In genomic region chr2:2109186-2109585, GRCh38 we compare ENCODE assay signal across 19 cellular contexts.
DNase-seq lines count a peak whose midpoint lies in the region; ATAC-seq, FAIRE-seq and TF ChIP-seq lines count a peak whose summit lies in the region.
"Had no signal": no experiment of that assay in that cellular context is flagged by ENCODE, and none has a peak within 500 bp of the region (broad histone marks: within the 10 kb centered on the region; RNA-seq: fewer than 3 reads in every experiment).

No MANE protein-coding gene starts in this region.

- TF ChIP-seq CTCF in GM23338 (conservative IDR thresholded peaks at IDR 0.05; ENCODE audit: low read depth in 2 of 2): no peak
- TF ChIP-seq CTCF in H1 (IDR thresholded peaks at IDR 0.05; ENCODE audit: control extremely low read depth in 1 of 3, insufficient read depth in 1 of 3, low read depth in 1 of 3, low read length in 3 of 3): no peak

- TF ChIP-seq POLR2A in H1 (IDR thresholded peaks at IDR 0.05; ENCODE audit: control extremely low read depth in 1 of 2, low read depth in 2 of 2, low read length in 2 of 2): no peak

- H3K4me3 ChIP-seq in GM23338: no peak overlapping the region
- H3K4me3 ChIP-seq in H1 (ENCODE audit: extremely low read depth in 1 of 4, insufficient read depth in 2 of 4, low read depth in 3 of 4, low read length in 4 of 4): no peak overlapping the region
- no peak overlapping the region for H3K4me3 ChIP-seq in trophoblast cell (ENCODE audit: low read depth, low read length)
- H3K4me3 ChIP-seq: BLaER1, GM12878, HAP-1 had no signal

- no peak for TF ChIP-seq EP300 in H1 (IDR thresholded peaks at IDR 0.05; ENCODE audit: borderline replicate concordance in 1 of 2, low read depth in 2 of 2, low read length in 2 of 2)

- H2BK12ac ChIP-seq in H1 (ENCODE audit: low read depth, low read length): no peak overlapping the region
- no peak overlapping the region for H2BK12ac ChIP-seq in trophoblast cell (ENCODE audit: low read length)

- no peak overlapping the region for H2BK5ac ChIP-seq in H1 (ENCODE audit: low read depth, low read length)
- no peak overlapping the region for H2BK5ac ChIP-seq in trophoblast cell (ENCODE audit: low read depth, low read length, poor library complexity)

- H3K18ac ChIP-seq in H1 (ENCODE audit: extremely low read depth, low read length): no peak overlapping the region
- no peak overlapping the region for H3K18ac ChIP-seq in trophoblast cell (ENCODE audit: low read length)

- ATAC-seq in GM23338 (peak; percentile 54), HG03139 (IDR thresholded peaks at IDR 0.05; ENCODE audit: unreplicated experiment) (no peak), GM19395 (IDR thresholded peaks at IDR 0.05; ENCODE audit: unreplicated experiment) (no peak), HG03571 (IDR thresholded peaks at IDR 0.05; ENCODE audit: unreplicated experiment) (no peak)
- ATAC-seq: CD8-positive, alpha-beta T cell; GM12878 had no signal

- no peak for TF ChIP-seq RAD21 in H1 (IDR thresholded peaks at IDR 0.05 in 1 of 2, conservative IDR thresholded peaks at IDR 0.05 in 1 of 2; ENCODE audit: low read depth in 2 of 2, low read length in 2 of 2)

- FAIRE-seq in H1 (lab: Jason Lieb, UNC): no peak
- FAIRE-seq: G401.6, GM12878, GM19239 had no signal

- H3K4me1 Mint-ChIP-seq in GM23338: peaks cover 9% of the 10 kb centered on the region
- H3K4me1 Mint-ChIP-seq: B cell; CD4-positive, CD25-positive, alpha-beta regulatory T cell had no signal

- H2AFZ ChIP-seq in GM23338 (peak overlapping the region; percentile 74; the same call in 1 of the 2 replicates), H1 (ENCODE audit: low read length) (peak overlapping the region; percentile 84; the same call in 1 of the 2 replicates), trophoblast cell (ENCODE audit: insufficient read depth, low read length, poor library complexity) (no peak overlapping the region)

- H3K79me1 ChIP-seq in H1 (ENCODE audit: low read depth, low read length) (no peaks in the 10 kb centered on the region), trophoblast cell (ENCODE audit: low read length) (peaks cover 11% of the 10 kb centered on the region)

- no peaks in the 10 kb centered on the region for H3K9me3 Mint-ChIP-seq in GM23338
- H3K9me3 Mint-ChIP-seq: CD4-positive, CD25-positive, alpha-beta regulatory T cell; CD8-positive, alpha-beta T cell had no signal

- no peak overlapping the region for H3K9ac ChIP-seq in H1 (replicated peaks in 1 of 4; ENCODE audit: extremely low read depth in 1 of 4, low read depth in 3 of 4, low read length in 3 of 4)
- no peak overlapping the region for H3K9ac ChIP-seq in trophoblast cell (ENCODE audit: low read length)
- H3K9ac ChIP-seq: BLaER1 had no signal

- H4K5ac ChIP-seq in H1 (ENCODE audit: insufficient read length, low read depth, low read length): no peak overlapping the region

- H3K27me3 Mint-ChIP-seq in GM23338 (ENCODE audit: insufficient read depth, low read depth, poor library complexity): peaks cover 8% of the 10 kb centered on the region
- H3K27me3 Mint-ChIP-seq: CD4-positive, CD25-positive, alpha-beta regulatory T cell had no signal

- H3K9me3 ChIP-seq in H1 (ENCODE audit: insufficient read depth in 2 of 2, low read depth in 1 of 2, low read length in 1 of 2) (no peaks in the 10 kb centered on the region), trophoblast cell (ENCODE audit: insufficient read depth, low read depth, low read length) (no peaks in the 10 kb centered on the region)
- H3K9me3 ChIP-seq: BLaER1, Caco-2, HAP-1 had no signal

- peak overlapping the region; percentile 14; the same call in 1 of the 2 replicates for H4K8ac ChIP-seq in H1 (ENCODE audit: extremely low read depth, insufficient read depth, low read length)
- no peak overlapping the region for H4K8ac ChIP-seq in trophoblast cell (ENCODE audit: low read depth, low read length)

- no peaks in the 10 kb centered on the region for H3F3A ChIP-seq in GM23338 (replicated peaks; ENCODE audit: low read depth)

- no peak overlapping the region for H3K56ac ChIP-seq in H1 (replicated peaks; ENCODE audit: insufficient read length, low read depth, low read length)

- H3K14ac ChIP-seq in H1 (ENCODE audit: insufficient read length) (no peak overlapping the region), trophoblast cell (ENCODE audit: low read length) (no peak overlapping the region)

- H3K36me3 Mint-ChIP-seq in GM23338 (ENCODE audit: low read depth): no peaks in the 10 kb centered on the region
- H3K36me3 Mint-ChIP-seq: CD4-positive, CD25-positive, alpha-beta regulatory T cell; CD8-positive, alpha-beta T cell had no signal

- no peaks in the 10 kb centered on the region for H3K9me2 ChIP-seq in GM23338 (ENCODE audit: insufficient read depth)

- no peak overlapping the region for H3K23ac ChIP-seq in H1 (ENCODE audit: insufficient read length)
- no peak overlapping the region for H3K23ac ChIP-seq in trophoblast cell (ENCODE audit: low read length)

- H2AK5ac ChIP-seq in H1 (ENCODE audit: low read depth, low read length) (no peak overlapping the region), trophoblast cell (ENCODE audit: low read length) (no peak overlapping the region)

- H3K4me3 Mint-ChIP-seq in GM23338: no peak overlapping the region
- H3K4me3 Mint-ChIP-seq: B cell; CD4-positive, CD25-positive, alpha-beta regulatory T cell; CD8-positive, alpha-beta T cell; HFFc6 had no signal

- CTCF ChIA-PET in H1 (lab: Charles Lee; ENCODE audit: partially characterized antibody): interaction anchor here (0.5 to 5.5 kb wide), 3 partner anchors 11 to 589 kb away, joined by 3 to 35 read pairs (median 4); no protein-coding TSS in a partner anchor

- no peaks in the 10 kb centered on the region for H3K79me2 ChIP-seq in GM23338 (replicated peaks; ENCODE audit: insufficient read depth)
- H3K79me2 ChIP-seq in H1 (ENCODE audit: control insufficient read depth in 1 of 2, insufficient read depth in 2 of 2, low read length in 2 of 2): no peaks in the 10 kb centered on the region
- peaks cover 2% of the 10 kb centered on the region for H3K79me2 ChIP-seq in trophoblast cell (ENCODE audit: control insufficient read depth, insufficient read depth, low read length, poor library complexity)

- 69% methylated on average over 7 of the region's 7 CpGs; no CpG with 5 or more reads in 1 of the 2 experiments for WGBS in H1 (ENCODE audit: extremely low coverage in 1 of 2, insufficient coverage in 1 of 2, insufficient read length in 1 of 2, insufficient replicate concordance in 2 of 2, low coverage in 1 of 2, low lambda C conversion rate in 2 of 2, missing lambda C conversion rate in 1 of 2), 2 experiments
- no CpG with 5 or more reads among the region's 7 CpGs for WGBS in trophoblast cell (ENCODE audit: extremely low coverage, insufficient coverage, insufficient read length)

- H2BK15ac ChIP-seq in H1 (ENCODE audit: low read length): no peak overlapping the region

- DNase-seq in GM23338 (ENCODE audit: low spot score): no peak
- no peak for DNase-seq in H1 (ENCODE audit: low read depth in 1 of 2, low spot score in 2 of 2)
- no peak for DNase-seq in trophoblast cell
- no peak for DNase-seq in GDM1 (lab: John Stamatoyannopoulos, UW)
- DNase-seq: Caco-2; CD4-positive, CD25-positive, alpha-beta regulatory T cell; CD8-positive, alpha-beta T cell; DMS153; HFFc6 had no signal

- H3K23me2 ChIP-seq in H1 (ENCODE audit: low read depth, low read length): no peaks in the 10 kb centered on the region; the same call in 1 of the 2 replicates

- POLR2A ChIA-PET in H1 (lab: Charles Lee; ENCODE audit: partially characterized antibody): no interaction called here

- H3K27ac ChIP-seq in GM23338 (ENCODE audit: low read depth) (no peak overlapping the region), H1 (ENCODE audit: low read depth, low read length) (no peak overlapping the region), trophoblast cell (ENCODE audit: low read depth, low read length) (peak overlapping the region; percentile 91)
- H3K27ac ChIP-seq: BLaER1, C4-2B had no signal

- H3K4me2 ChIP-seq in GM23338 (no peak overlapping the region), H1 (ENCODE audit: insufficient read depth in 1 of 2, low read depth in 2 of 2, low read length in 2 of 2) (no peak overlapping the region), trophoblast cell (ENCODE audit: low read length) (peak overlapping the region; percentile 27)
- H3K4me2 ChIP-seq: BLaER1 had no signal

- no peak overlapping the region for H4K12ac ChIP-seq in trophoblast cell (ENCODE audit: low read depth, low read length)

- H3K36me3 ChIP-seq in GM23338 (ENCODE audit: insufficient read depth) (no peaks in the 10 kb centered on the region), H1 (ENCODE audit: control insufficient read depth in 2 of 4, insufficient read depth in 4 of 4, low read length in 3 of 4) (no peaks in the 10 kb centered on the region), trophoblast cell (ENCODE audit: control insufficient read depth in 1 of 2, insufficient read depth in 2 of 2, low read length in 2 of 2) (no peaks in the 10 kb centered on the region)
- H3K36me3 ChIP-seq: BLaER1, HAP-1 had no signal

- H4K20me1 ChIP-seq in GM23338 (replicated peaks; ENCODE audit: insufficient read depth) (no peaks in the 10 kb centered on the region), H1 (replicated peaks in 1 of 2; ENCODE audit: control insufficient read depth in 1 of 2, insufficient read depth in 2 of 2, low read length in 2 of 2) (no peaks in the 10 kb centered on the region)
- H4K20me1 ChIP-seq: BLaER1 had no signal

- H3K4ac ChIP-seq in H1 (replicated peaks; ENCODE audit: insufficient read length, low read depth, low read length) (no peak overlapping the region), trophoblast cell (ENCODE audit: low read depth, low read length) (no peak overlapping the region)

- H2BK20ac ChIP-seq in H1 (ENCODE audit: low read length): no peak overlapping the region

- H2BK120ac ChIP-seq in H1 (replicated peaks; ENCODE audit: low read depth, low read length) (no peak overlapping the region), trophoblast cell (ENCODE audit: insufficient read depth, low read length, poor library complexity) (no peak overlapping the region)

- no peak overlapping the region for H3K27ac Mint-ChIP-seq in GM23338
- H3K27ac Mint-ChIP-seq: B cell; CD4-positive, CD25-positive, alpha-beta regulatory T cell; CD8-positive, alpha-beta T cell; HFFc6 had no signal

- H3K27me3 ChIP-seq in GM23338 (ENCODE audit: insufficient read depth) (no peaks in the 10 kb centered on the region), H1 (replicated peaks in 1 of 4; ENCODE audit: control insufficient read depth in 3 of 4, extremely low read depth in 1 of 4, insufficient read depth in 3 of 4, low read length in 3 of 4) (no peaks in the 10 kb centered on the region; a peak in 1 of 7 replicates), trophoblast cell (ENCODE audit: insufficient read depth, low read length) (no peaks in the 10 kb centered on the region)
- H3K27me3 ChIP-seq: BLaER1 had no signal

- H3K4me1 ChIP-seq in GM23338 (ENCODE audit: insufficient read depth): no peaks in the 10 kb centered on the region
- no peaks in the 10 kb centered on the region for H3K4me1 ChIP-seq in H1 (replicated peaks in 1 of 4; ENCODE audit: control insufficient read depth in 3 of 4, insufficient read depth in 4 of 4, low read length in 3 of 4)
- H3K4me1 ChIP-seq in trophoblast cell (ENCODE audit: control insufficient read depth in 1 of 2, insufficient read depth in 2 of 2, low read length in 2 of 2): peaks cover 28 to 31% of the 10 kb centered on the region in 2 experiments
- H3K4me1 ChIP-seq: Caco-2, HAP-1 had no signal

- H4K91ac ChIP-seq in H1 (replicated peaks; ENCODE audit: insufficient read length, low read length): no peak overlapping the region
- no peak overlapping the region for H4K91ac ChIP-seq in trophoblast cell (ENCODE audit: low read depth, low read length)
